Comparison of ENCODE assay signal across 2 cellular contexts in genomic region chr3:98791341-98792325, GRCh38.
TF ChIP-seq lines count a peak whose summit lies in the region.

No MANE protein-coding gene starts in this region.

TF ChIP-seq in GM23338, 12 proteins besides CTCF, POLR2A, EP300 and RAD21:
- TF ChIP-seq ZNF462 (CRISPR knock-in tag; IDR thresholded peaks at IDR 0.05): no peak
- no peak for TF ChIP-seq EZH2phosphoT487 (IDR thresholded peaks at IDR 0.05; ENCODE audit: unreplicated experiment)
- TF ChIP-seq ETS1 (IDR thresholded peaks at IDR 0.05): no peak
- no peak for TF ChIP-seq ZNF331 (CRISPR knock-in tag; IDR thresholded peaks at IDR 0.05; ENCODE audit: low read depth)
- no peak for TF ChIP-seq NANOG (IDR thresholded peaks at IDR 0.05; ENCODE audit: borderline replicate concordance)
- TF ChIP-seq, protein P1, sequence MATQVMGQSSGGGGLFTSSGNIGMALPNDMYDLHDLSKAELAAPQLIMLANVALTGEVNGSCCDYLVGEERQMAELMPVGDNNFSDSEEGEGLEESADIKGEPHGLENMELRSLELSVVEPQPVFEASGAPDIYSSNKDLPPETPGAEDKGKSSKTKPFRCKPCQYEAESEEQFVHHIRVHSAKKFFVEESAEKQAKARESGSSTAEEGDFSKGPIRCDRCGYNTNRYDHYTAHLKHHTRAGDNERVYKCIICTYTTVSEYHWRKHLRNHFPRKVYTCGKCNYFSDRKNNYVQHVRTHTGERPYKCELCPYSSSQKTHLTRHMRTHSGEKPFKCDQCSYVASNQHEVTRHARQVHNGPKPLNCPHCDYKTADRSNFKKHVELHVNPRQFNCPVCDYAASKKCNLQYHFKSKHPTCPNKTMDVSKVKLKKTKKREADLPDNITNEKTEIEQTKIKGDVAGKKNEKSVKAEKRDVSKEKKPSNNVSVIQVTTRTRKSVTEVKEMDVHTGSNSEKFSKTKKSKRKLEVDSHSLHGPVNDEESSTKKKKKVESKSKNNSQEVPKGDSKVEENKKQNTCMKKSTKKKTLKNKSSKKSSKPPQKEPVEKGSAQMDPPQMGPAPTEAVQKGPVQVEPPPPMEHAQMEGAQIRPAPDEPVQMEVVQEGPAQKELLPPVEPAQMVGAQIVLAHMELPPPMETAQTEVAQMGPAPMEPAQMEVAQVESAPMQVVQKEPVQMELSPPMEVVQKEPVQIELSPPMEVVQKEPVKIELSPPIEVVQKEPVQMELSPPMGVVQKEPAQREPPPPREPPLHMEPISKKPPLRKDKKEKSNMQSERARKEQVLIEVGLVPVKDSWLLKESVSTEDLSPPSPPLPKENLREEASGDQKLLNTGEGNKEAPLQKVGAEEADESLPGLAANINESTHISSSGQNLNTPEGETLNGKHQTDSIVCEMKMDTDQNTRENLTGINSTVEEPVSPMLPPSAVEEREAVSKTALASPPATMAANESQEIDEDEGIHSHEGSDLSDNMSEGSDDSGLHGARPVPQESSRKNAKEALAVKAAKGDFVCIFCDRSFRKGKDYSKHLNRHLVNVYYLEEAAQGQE (IDR thresholded peaks at IDR 0.05; ENCODE audit: unreplicated experiment): no peak
- TF ChIP-seq EZH2 (IDR thresholded peaks at IDR 0.05; ENCODE audit: low read depth, unreplicated experiment): no peak

TF ChIP-seq in endothelial cell of umbilical vein, 7 proteins besides CTCF, POLR2A, EP300 and RAD21:
- TF ChIP-seq JUN (IDR thresholded peaks at IDR 0.05; ENCODE audit: borderline replicate concordance, insufficient read depth, insufficient read length, low read depth) (peak; percentile 52), GATA2 (IDR thresholded peaks at IDR 0.05; ENCODE audit: insufficient read depth, insufficient read length, low read depth, low read length) (no peak), EZH2 (IDR thresholded peaks at IDR 0.05; ENCODE audit: borderline replicate concordance, low read depth, low read length, severe bottlenecking) (no peak), FOS (IDR thresholded peaks at IDR 0.05; ENCODE audit: borderline replicate concordance, insufficient read depth, low read length) (peak; percentile 20)
- TF ChIP-seq, protein P2, sequence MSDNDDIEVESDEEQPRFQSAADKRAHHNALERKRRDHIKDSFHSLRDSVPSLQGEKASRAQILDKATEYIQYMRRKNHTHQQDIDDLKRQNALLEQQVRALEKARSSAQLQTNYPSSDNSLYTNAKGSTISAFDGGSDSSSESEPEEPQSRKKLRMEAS (IDR thresholded peaks at IDR 0.05; ENCODE audit: insufficient read depth, insufficient read length): no peak
